25 cellular contexts compared by ENCODE assay signal in genomic region chr6:132858750-132859149, GRCh38. TPM values are rescaled to one million over a fixed set of nuclear protein-coding genes. Genes with fewer than 3 reads are reported as not detected.
DNase-seq lines count a peak whose midpoint lies in the region; ATAC-seq, FAIRE-seq and TF ChIP-seq lines count a peak whose summit lies in the region.
"Had no signal": no experiment of that assay in that cellular context is flagged by ENCODE, and none has a peak within 500 bp of the region (broad histone marks: within the 10 kb centered on the region; RNA-seq: fewer than 3 reads in every experiment).

No MANE protein-coding gene starts in this region.

- H4K20me1 ChIP-seq in IMR-90 (ENCODE audit: insufficient read depth, low read length): no peaks in the 10 kb centered on the region
- no peaks in the 10 kb centered on the region for H4K20me1 ChIP-seq in K562 (replicated peaks; ENCODE audit: control insufficient read depth, insufficient read depth, low read length)
- H4K20me1 ChIP-seq: BLaER1 treated with 17β-estradiol and CSF1 and Interleukin-3, amounts not matched to agents 10 nM and 100 nM had no signal

- BruUV-seq in IMR-90 (replicated peaks; lab: Mats Ljungman, UMichigan) (no TSS peak), K562 (replicated peaks; lab: Mats Ljungman, UMichigan) (no TSS peak)

- no peaks in the 10 kb centered on the region for H3K27me3 Mint-ChIP-seq in type B pancreatic cell

- H2AK9ac ChIP-seq in IMR-90 (replicated peaks; ENCODE audit: low read depth, low read length, poor library complexity): no peak overlapping the region

- H2BK15ac ChIP-seq in IMR-90 (ENCODE audit: low read depth, low read length): no peak overlapping the region

- no peak overlapping the region for H2BK5ac ChIP-seq in IMR-90 (ENCODE audit: low read depth, low read length, poor library complexity, severe bottlenecking)

- no peak overlapping the region for H3K56ac ChIP-seq in IMR-90 (ENCODE audit: extremely low read depth, insufficient read depth, low read length)

- TF ChIP-seq POLR2A in A549 (IDR thresholded peaks at IDR 0.05; ENCODE audit: low read length): no peak
- no peak for TF ChIP-seq POLR2A in IMR-90 (IDR thresholded peaks at IDR 0.05; ENCODE audit: low read depth, low read length)
- TF ChIP-seq POLR2A in K562 (conservative IDR thresholded peaks at IDR 0.05): no peak

- H3K9me1 ChIP-seq in IMR-90 (ENCODE audit: insufficient read depth, low read length): no peaks in the 10 kb centered on the region; the same call in 1 of the 2 replicates
- H3K9me1 ChIP-seq in K562 (ENCODE audit: control insufficient read depth, insufficient read depth, low read length): no peaks in the 10 kb centered on the region

- no peak overlapping the region for H3K14ac ChIP-seq in IMR-90 (replicated peaks; ENCODE audit: low read depth, low read length)

- peak overlapping the region; percentile 27 for H3K27ac Mint-ChIP-seq in type B pancreatic cell
- H3K27ac Mint-ChIP-seq: B cell; CD4-positive, alpha-beta memory T cell; CD4-positive, CD25-positive, alpha-beta regulatory T cell; CD8-positive, alpha-beta memory T cell had no signal

- ATAC-seq in A549 (no peak), IMR-90 (ENCODE audit: low read depth) (no peak), K562 (no peak), GM21737 (IDR thresholded peaks at IDR 0.05; ENCODE audit: unreplicated experiment) (no peak)

- FAIRE-seq in A549 (lab: Jason Lieb, UNC) (no peak), K562 (lab: Jason Lieb, UNC) (no peak)
- FAIRE-seq: A204.1, G401.6, GM12891, GM19239 had no signal

- no peak overlapping the region for H2BK120ac ChIP-seq in IMR-90 (ENCODE audit: low read depth, low read length)

- no peaks in the 10 kb centered on the region for H3K79me2 ChIP-seq in K562 (ENCODE audit: control insufficient read depth, insufficient read depth, low read length)

- no peak overlapping the region for H4K8ac ChIP-seq in IMR-90 (ENCODE audit: low read depth in 2 of 2, low read length in 2 of 2)

- in situ Hi-C loops in IMR-90 (cut with MboI; ENCODE audit: low sequenced_read_pairs) (loop anchor here (25.0 kb wide), 1 partner anchor 1229 kb away; no protein-coding TSS in a partner anchor), K562 (cut with MboI) (no loop called here)

- H3K4me1 ChIP-seq in A549 (no peaks in the 10 kb centered on the region), IMR-90 (ENCODE audit: control insufficient read depth, insufficient read depth, low read length) (no peaks in the 10 kb centered on the region), K562 (replicated peaks in 1 of 2; ENCODE audit: control insufficient read depth in 2 of 2, insufficient read depth in 2 of 2, low read length in 2 of 2) (no peaks in the 10 kb centered on the region)
- H3K4me1 ChIP-seq: BLaER1 treated with 17β-estradiol and CSF1 and Interleukin-3, amounts not matched to agents 10 nM and 100 nM had no signal

- H3K4me1 Mint-ChIP-seq in type B pancreatic cell (ENCODE audit: unreplicated experiment): peaks cover 13% of the 10 kb centered on the region
- H3K4me1 Mint-ChIP-seq: B cell; CD4-positive, alpha-beta memory T cell; CD4-positive, CD25-positive, alpha-beta regulatory T cell; CD8-positive, alpha-beta memory T cell had no signal

- CTCF ChIA-PET in A549 (lab: Yijun Ruan, JAX) (no interaction called here), IMR-90 (lab: Yijun Ruan, JAX) (no interaction called here), K562 (lab: Yijun Ruan, JAX; ENCODE audit: low intra/inter-chr PET ratio) (no interaction called here)

- H3K4me2 ChIP-seq in A549: no peak overlapping the region
- no peak overlapping the region for H3K4me2 ChIP-seq in IMR-90 (ENCODE audit: low read depth, low read length)
- H3K4me2 ChIP-seq in K562 (ENCODE audit: insufficient read depth, low read length): no peak overlapping the region
- H3K4me2 ChIP-seq: BLaER1 treated with 17β-estradiol and CSF1 and Interleukin-3, amounts not matched to agents 10 nM and 100 nM had no signal

- H3K4me3 ChIP-seq in A549 (no peak overlapping the region), IMR-90 (ENCODE audit: insufficient read depth, low read depth, low read length) (no peak overlapping the region), K562 (no peak overlapping the region)
- H3K4me3 ChIP-seq: BLaER1 treated with 17β-estradiol and CSF1 and Interleukin-3, amounts not matched to agents 10 nM and 100 nM had no signal

- dilution Hi-C loops in IMR-90 (cut with HindIII; ENCODE audit: low sequenced_read_pairs, unreplicated experiment): no loop called here

- no peaks in the 10 kb centered on the region for H3K36me3 Mint-ChIP-seq in type B pancreatic cell
- H3K36me3 Mint-ChIP-seq: CD4-positive, alpha-beta memory T cell; CD4-positive, CD25-positive, alpha-beta regulatory T cell; CD8-positive, alpha-beta memory T cell had no signal

- no peak for TF ChIP-seq RAD21 in A549 (conservative IDR thresholded peaks at IDR 0.05 in 1 of 2, IDR thresholded peaks at IDR 0.05 in 1 of 2)
- TF ChIP-seq RAD21 in IMR-90 (IDR thresholded peaks at IDR 0.05; ENCODE audit: low read length): no peak
- no peak for TF ChIP-seq RAD21 in K562 (CRISPR knock-in tag; conservative IDR thresholded peaks at IDR 0.05 in 1 of 2, IDR thresholded peaks at IDR 0.05 in 1 of 2)

- no peaks in the 10 kb centered on the region for H3K79me1 ChIP-seq in IMR-90 (ENCODE audit: low read depth in 1 of 2, low read length in 2 of 2)

- H3K18ac ChIP-seq in IMR-90 (ENCODE audit: low read depth, low read length): no peak overlapping the region

- H4K5ac ChIP-seq in IMR-90 (ENCODE audit: low read depth, low read length): no peak overlapping the region

- POLR2A ChIA-PET in A549 (lab: Yijun Ruan, JAX): no interaction called here
- POLR2A ChIA-PET in IMR-90 (lab: Charles Lee; ENCODE audit: unreplicated experiment): no interaction called here
- POLR2A ChIA-PET in K562 (lab: Yijun Ruan, JAX): no interaction called here

- H3K9ac ChIP-seq in IMR-90 (ENCODE audit: low read depth, low read length): no peak overlapping the region
- H3K9ac ChIP-seq in K562 (ENCODE audit: insufficient read depth in 1 of 2, low read depth in 2 of 2, low read length in 2 of 2): no peak overlapping the region
- H3K9ac ChIP-seq: BLaER1 treated with 17β-estradiol and CSF1 and Interleukin-3, amounts not matched to agents 10 nM and 100 nM had no signal

- H3K23ac ChIP-seq in IMR-90 (ENCODE audit: low read depth, low read length): no peak overlapping the region

- H3K9me3 ChIP-seq in A549: no peaks in the 10 kb centered on the region
- no peaks in the 10 kb centered on the region for H3K9me3 ChIP-seq in IMR-90 (ENCODE audit: control insufficient read depth, insufficient read depth, low read length)
- no peaks in the 10 kb centered on the region for H3K9me3 ChIP-seq in K562 (replicated peaks; ENCODE audit: control insufficient read depth, insufficient read depth, low read depth, low read length)
- H3K9me3 ChIP-seq: BLaER1 treated with 17β-estradiol and CSF1 and Interleukin-3, amounts not matched to agents 10 nM and 100 nM had no signal

- H3K27ac ChIP-seq in A549: no peak overlapping the region
- H3K27ac ChIP-seq in IMR-90 (ENCODE audit: insufficient read depth, low read length): no peak overlapping the region
- no peak overlapping the region for H3K27ac ChIP-seq in K562 (ENCODE audit: extremely low read depth, low read depth, low read length)
- H3K27ac ChIP-seq: BLaER1 treated with 17β-estradiol and CSF1 and Interleukin-3, amounts not matched to agents 10 nM and 100 nM; C4-2B had no signal

- H3K9me3 Mint-ChIP-seq in type B pancreatic cell: peaks cover 3% of the 10 kb centered on the region
- H3K9me3 Mint-ChIP-seq: CD4-positive, CD25-positive, alpha-beta regulatory T cell; CD8-positive, alpha-beta memory T cell had no signal

- H2BK20ac ChIP-seq in IMR-90 (ENCODE audit: low read depth, low read length): no peak overlapping the region

- H3K4me3 Mint-ChIP-seq in type B pancreatic cell: no peak overlapping the region
- H3K4me3 Mint-ChIP-seq: B cell; CD4-positive, alpha-beta memory T cell; CD4-positive, CD25-positive, alpha-beta regulatory T cell; CD8-positive, alpha-beta memory T cell had no signal

- H3K27me3 ChIP-seq in IMR-90 (ENCODE audit: control insufficient read depth, insufficient read depth, low read length) (no peaks in the 10 kb centered on the region), K562 (ENCODE audit: control insufficient read depth in 2 of 2, insufficient read depth in 2 of 2, low read length in 2 of 2) (peaks cover 5 to 6% of the 10 kb centered on the region in 2 experiments; a peak in 2 of 5 replicates)
- H3K27me3 ChIP-seq: BLaER1 treated with 17β-estradiol and CSF1 and Interleukin-3, amounts not matched to agents 10 nM and 100 nM had no signal

- H3K4ac ChIP-seq in IMR-90 (ENCODE audit: low read depth, low read length): no peak overlapping the region

- intact Hi-C loops in IMR-90 (cut with micrococcal nuclease): no loop called here
- intact Hi-C loops in K562 (cut with micrococcal nuclease): no loop called here

- H2AFZ ChIP-seq in IMR-90 (replicated peaks; ENCODE audit: low read length, poor library complexity) (no peak overlapping the region), K562 (ENCODE audit: low read depth, low read length) (no peak overlapping the region)

- TF ChIP-seq CTCF in A549 (IDR thresholded peaks at IDR 0.05) (no peak), IMR-90 (conservative IDR thresholded peaks at IDR 0.05; ENCODE audit: low read depth, low read length) (no peak), K562 (IDR thresholded peaks at IDR 0.05 in 2 of 3, conservative IDR thresholded peaks at IDR 0.05 in 1 of 3; ENCODE audit: insufficient read depth in 2 of 3, low read depth in 1 of 3, low read length in 3 of 3) (no peak), type B pancreatic cell (conservative IDR thresholded peaks at IDR 0.05) (no peak)

- WGBS in A549 (ENCODE audit: missing lambda C conversion rate): 89% methylated on average over 2 of the region's 2 CpGs
- WGBS in IMR-90 (ENCODE audit: extremely low coverage in 2 of 2, insufficient read length in 1 of 2), 2 experiments: no CpG with 5 or more reads among the region's 2 CpGs
- 9% methylated on average over 2 of the region's 2 CpGs for WGBS in K562 (ENCODE audit: insufficient coverage, low coverage, missing lambda C conversion rate)

- H4K91ac ChIP-seq in IMR-90 (ENCODE audit: insufficient read depth, low read depth, low read length): no peak overlapping the region

- TF ChIP-seq EP300 in A549 (IDR thresholded peaks at IDR 0.05) (no peak), K562 (IDR thresholded peaks at IDR 0.05; ENCODE audit: low read length) (no peak)

- H3K36me3 ChIP-seq in IMR-90 (ENCODE audit: control insufficient read depth, insufficient read depth, low read length) (no peaks in the 10 kb centered on the region), K562 (ENCODE audit: control insufficient read depth, insufficient read depth, low read length) (no peaks in the 10 kb centered on the region)
- H3K36me3 ChIP-seq: BLaER1 treated with 17β-estradiol and CSF1 and Interleukin-3, amounts not matched to agents 10 nM and 100 nM had no signal

- DNase-seq in A549 (ENCODE audit: low read depth in 1 of 2, low spot score in 1 of 2) (no peak), IMR-90 (no peak), K562 (ENCODE audit: extremely low read depth in 1 of 4, low spot score in 3 of 4) (no peak), type B pancreatic cell (ENCODE audit: extremely low spot score, unreplicated experiment) (no peak), DMS53 treated with DMSO at 0.1 percent for 48 hours (lab: John Stamatoyannopoulos, UW; ENCODE audit: unreplicated experiment) (no peak), CD1c-positive myeloid dendritic cell (ENCODE audit: extremely low spot score) (no peak)
- DNase-seq: 8988T; AML-193; CD4-positive, alpha-beta memory T cell; CD4-positive, CD25-positive, alpha-beta regulatory T cell; CD8-positive, alpha-beta memory T cell; COR-L47; DMS 273 treated with DMSO at 0.1 percent for 48 hours; DMS153; DMS53; DMS79 treated with DMSO at 0.1 percent for 48 hours; GF-D8 had no signal

- no peak overlapping the region for H2AK5ac ChIP-seq in IMR-90 (ENCODE audit: low read depth, low read length)

RNA-seq across cellular contexts. Expression of gene RPS12, which starts 44.4 kb away (rescaled TPM):
- polyA plus RNA-seq in A549 (2011; rRNA removed) (2,499 and 2,743 TPM in 2 replicates), A549 (2017; fragmentation: RNase III; extraction: RNeasy Plus Mini Kit Qiagen cat#74134 plus additional on column Dnase treatment) (1,913 to 2,040 TPM (median 1,987 TPM) in 3 replicates), IMR-90 (2012; rRNA removed) (3,906 and 3,925 TPM in 2 replicates), K562 (2011; rRNA removed) (5,249 and 6,224 TPM in 2 replicates), K562 (2014; fragmentation: Illumina TruSeq; extraction: Trizol) (1,443 and 1,772 TPM in 2 replicates), K562 (2014; fragmentation: Nextera tagmentation; extraction: Ambion mirVana) (1,000 to 10,000 TPM; 2,016 to 3,006 TPM), K562 (2014; rRNA removed) (2,945 and 3,407 TPM in 2 replicates)
- polyA plus RNA-seq in A549 (2012; cell fraction: cytosol; rRNA removed): 3,589 and 4,526 TPM in 2 replicates
- polyA plus RNA-seq in A549 (2012; cell fraction: nucleus; rRNA removed): 1,277 and 1,380 TPM in 2 replicates
- polyA minus RNA-seq in A549 (2011; rRNA and poly(A)+ RNA removed): 1,277 and 1,661 TPM in 2 replicates
- total RNA-seq in IMR-90 (2012; rRNA removed) (1,529 and 2,604 TPM in 2 replicates), K562 (2014; rRNA removed) (2,497 and 2,891 TPM in 2 replicates), K562 (2014; rRNA removed; fragmentation: Illumina TruSeq; extraction: Trizol) (3,394 and 3,487 TPM in 2 replicates), K562 (2015; rRNA removed; fragmentation: Illumina TruSeq; extraction: Trizol) (2,347 and 2,541 TPM in 2 replicates), K562 (2021) (1,973 and 2,048 TPM in 2 replicates), type B pancreatic cell (ENCODE audit: low replicate concordance) (1,352 and 1,365 TPM in 2 replicates)
- 4,661 and 5,209 TPM in 2 replicates for polyA plus RNA-seq in IMR-90 (2012; cell fraction: cytosol; rRNA removed)
- 958 and 2,207 TPM in 2 replicates for polyA plus RNA-seq in IMR-90 (2012; cell fraction: nucleus; rRNA removed; ENCODE audit: low replicate concordance)
- total RNA-seq in K562 (2011; cell fraction: chromatin; rRNA removed; ENCODE audit: low replicate concordance): 363 and 458 TPM in 2 replicates
- total RNA-seq in K562 (2011; cell fraction: nucleolus; rRNA removed): 943 and 1,017 TPM in 2 replicates
- total RNA-seq in K562 (2011; cell fraction: nucleoplasm; rRNA removed): 1,246 and 2,729 TPM in 2 replicates
- polyA plus RNA-seq in K562 (2011; cell fraction: cytosol; rRNA removed): 7,336 and 9,426 TPM in 2 replicates
- polyA plus RNA-seq in K562 (2011; cell fraction: nucleus; rRNA removed): 1,942 and 2,998 TPM in 2 replicates
- 4,153 and 5,760 TPM in 2 replicates for polyA plus RNA-seq in K562 (2012)
- polyA minus RNA-seq in K562 (2011; rRNA and poly(A)+ RNA removed): 3,452 and 4,777 TPM in 2 replicates
- 1,188 and 1,495 TPM in 2 replicates for polyA minus RNA-seq in K562 (2011; cell fraction: cytosol; rRNA and poly(A)+ RNA removed)
- polyA minus RNA-seq in K562 (2011; cell fraction: nucleus; rRNA and poly(A)+ RNA removed): 441 and 725 TPM in 2 replicates

Comparison
In these comparisons a context has a peak if more than half of its experiments do, and no peak if none do; other contexts are left out.
1. Of the 35 proteins assayed by ChIP-seq in both K562 and A549: peak only in K562: none; only in A549: MAFK; in both: none; in neither: 34.